In genomic region chr15:63319065-63319464, GRCh38 we compare ENCODE assay signal across 24 cellular contexts.
"Had no signal": no experiment of that assay in that cellular context is flagged by ENCODE, and none has a peak within 500 bp of the region (broad histone marks: within the 10 kb centered on the region; RNA-seq: fewer than 3 reads in every experiment).

No MANE protein-coding gene starts in this region.

- DNase-seq: cortex of kidney; effector memory CD8-positive, alpha-beta T cell; erythroblast; esophagus squamous epithelium; hypothalamus; immature natural killer cell; islet precursor cell; naive thymus-derived CD4-positive, alpha-beta T cell; right lobe of liver; small intestine; stimulated activated CD4-positive, alpha-beta T cell treated with anti-CD3 and anti-CD28 coated beads, Interleukin-12 subunit alpha, Interleukin-12 subunit beta, amount 100 ng/mL, for 4 hours; stimulated activated CD4-positive, alpha-beta T cell treated with anti-CD3 and anti-CD28 coated beads, Interleukin-2, amount 100 ng/mL, for 24 hours; stimulated activated CD4-positive, alpha-beta T cell treated with anti-CD3 and anti-CD28 coated beads, Interleukin-4, amount 100 ng/mL, for 4 hours; stimulated activated naive CD8-positive, alpha-beta T cell treated with anti-CD3 and anti-CD28 coated beads, Interleukin-15, Interleukin-2, amounts not matched to agents 100 U/mL and 50 U/mL, for 24 hours; substantia nigra; testis; tibial artery had no signal

- H3K4me1 ChIP-seq: esophagus squamous epithelium, parathyroid adenoma, right lobe of liver, testis, tibial artery had no signal

- H3K36me3 ChIP-seq: neural progenitor cell, right lobe of liver, tibial artery had no signal

- H3K9me3 ChIP-seq: esophagus squamous epithelium, right lobe of liver, testis, tibial artery had no signal

- H3K4me3 ChIP-seq: esophagus squamous epithelium, lung, neural progenitor cell, right lobe of liver, testis, tibial artery had no signal

- ATAC-seq: effector memory CD8-positive, alpha-beta T cell; left lobe of liver; naive thymus-derived CD4-positive, alpha-beta T cell; stimulated activated memory B cell treated with anti-CD40 and anti-IgM and Interleukin-4, amounts not matched to agents 10 μg/mL and 1 μg/mL and 100 μg/mL, for 72 hours; stimulated activated naive CD8-positive, alpha-beta T cell treated with anti-CD3 and anti-CD28 coated beads, Interleukin-15, Interleukin-2, amounts not matched to agents 100 U/mL and 50 U/mL, for 24 hours had no signal

- FAIRE-seq: endometrium, frontal cortex, small intestine had no signal

- H3K27ac ChIP-seq: esophagus squamous epithelium, neural progenitor cell, parathyroid adenoma, right lobe of liver, testis, tibial artery had no signal

- H3K9ac ChIP-seq: neural progenitor cell, parathyroid adenoma had no signal

- H3K27me3 ChIP-seq: esophagus squamous epithelium, neural progenitor cell, right lobe of liver, testis, tibial artery had no signal
